ENCODE assay signal across 25 cellular contexts in genomic region chr18:48778344-48779011, GRCh38.
DNase-seq lines count a peak whose midpoint lies in the region; ATAC-seq, FAIRE-seq and TF ChIP-seq lines count a peak whose summit lies in the region.
"Had no signal": no experiment of that assay in that cellular context is flagged by ENCODE, and none has a peak within 500 bp of the region (broad histone marks: within the 10 kb centered on the region; RNA-seq: fewer than 3 reads in every experiment).

No MANE protein-coding gene starts in this region.

- H3K36me3 Mint-ChIP-seq in stimulated activated naive B cell treated with anti-CD40 and anti-IgM and Interleukin-4, amounts not matched to agents 10 μg/mL and 1 μg/mL and 100 μg/mL, for 72 hours, result peaks cover 0 to 7% of the 10 kb centered on the region in 2 donors
- no peaks in the 10 kb centered on the region for H3K36me3 Mint-ChIP-seq in T-helper 2 cell treated with Interferon-gamma antibody and Interleukin-4, amounts not matched to agents 5 μg/mL and 100 μg/mL, for 36 hours (ENCODE audit: low read depth)
- H3K36me3 Mint-ChIP-seq: naive thymus-derived CD8-positive, alpha-beta T cell had no signal

- TF ChIP-seq POLR2A in GM12892 (IDR thresholded peaks at IDR 0.05; ENCODE audit: low read depth, low read length) (no peak), right lobe of liver (IDR thresholded peaks at IDR 0.05) (no peak), testis (IDR thresholded peaks at IDR 0.05) (no peak)

- H3K36me3 ChIP-seq in right lobe of liver (no peaks in the 10 kb centered on the region), testis (ENCODE audit: low read depth, missing control alignments) (no peaks in the 10 kb centered on the region)
- H3K36me3 ChIP-seq: thyroid gland had no signal

- H3K4me1 ChIP-seq in right lobe of liver (peaks cover 0 to 82% (median 26%) of the 10 kb centered on the region in 4 donors), testis (peaks cover 58% of the 10 kb centered on the region)

- H3K4me3 Mint-ChIP-seq in stimulated activated naive B cell treated with anti-CD40 and anti-IgM and Interleukin-4, amounts not matched to agents 10 μg/mL and 1 μg/mL and 100 μg/mL, for 72 hours, result peak overlapping the region; percentile 25 to 35
- no peak overlapping the region for H3K4me3 Mint-ChIP-seq in T-helper 2 cell treated with Interferon-gamma antibody and Interleukin-4, amounts not matched to agents 5 μg/mL and 100 μg/mL, for 36 hours
- H3K4me3 Mint-ChIP-seq: activated B cell treated with CpG ODN at 0.5 μM for 24 hours; activated CD4-positive, alpha-beta memory T cell treated with anti-CD3 and anti-CD28 coated beads, Interleukin-2, amount 10 ng/mL, durations not matched to agents 7 days and 5 days; endodermal cell; naive thymus-derived CD8-positive, alpha-beta T cell had no signal

- H3K27ac ChIP-seq in right lobe of liver, result peak overlapping the region; percentile 22 to 31 (median 24)
- no peak overlapping the region for H3K27ac ChIP-seq in testis

- 69% methylated on average over 3 of the region's 13 CpGs for whole genome bisulfite sequencing in right lobe of liver (ENCODE audit: insufficient coverage, low coverage, low lambda C conversion rate, missing lambda C conversion rate)
- WGBS in testis, 2 donors, result 71 to 91% methylated on average over 11 to 13 of the region's 13 CpGs

- DNase-seq in GM12892 (ENCODE audit: insufficient read length), result no peak
- no peak for DNase-seq in right lobe of liver
- DNase-seq in stimulated activated naive B cell treated with anti-CD40 and anti-IgM and Interleukin-4, amounts not matched to agents 10 μg/mL and 1 μg/mL and 100 μg/mL, for 72 hours, result no peak
- DNase-seq in activated CD8-positive, alpha-beta memory T cell treated with anti-CD3 and anti-CD28 coated beads, Interleukin-2, amount 50 U/mL, for 48 hours, result no peak
- no peak for DNase-seq in testis
- no peak for DNase-seq in central memory CD4-positive, alpha-beta T cell
- no peak for DNase-seq in T-helper 2 cell treated with Interferon-gamma antibody and Interleukin-4, amounts not matched to agents 5 μg/mL and 100 μg/mL, for 36 hours (ENCODE audit: low spot score)
- DNase-seq: activated B cell treated with CpG ODN at 0.5 μM for 24 hours; activated CD4-positive, alpha-beta memory T cell treated with anti-CD3 and anti-CD28 coated beads, Interleukin-2, amount 10 ng/mL, durations not matched to agents 7 days and 5 days; activated naive CD4-positive, alpha-beta T cell treated with anti-CD3 and anti-CD28 coated beads, Interleukin-2, amount 50 U/mL, for 16 hours; activated T-cell treated with anti-CD3 and anti-CD28 coated beads, Interleukin-2, amount 50 U/mL, for 1 hour; aorta; DMS79; endodermal cell; head of caudate nucleus; mammary epithelial cell; naive thymus-derived CD8-positive, alpha-beta T cell; NCI-H1417 treated with DMSO at 0.1 percent for 48 hours; NCI-H2171; NCI-H774; small intestine; stimulated activated CD4-positive, alpha-beta T cell treated with anti-CD3 and anti-CD28 coated beads, Interleukin-4, amount 100 ng/mL, for 24 hours; thyroid gland had no signal

- H3K27me3 ChIP-seq in right lobe of liver (no peaks in the 10 kb centered on the region), testis (no peaks in the 10 kb centered on the region)
- H3K27me3 ChIP-seq: thyroid gland had no signal

- peak overlapping the region; percentile 53 for H3K27ac Mint-ChIP-seq in stimulated activated naive B cell treated with anti-CD40 and anti-IgM and Interleukin-4, amounts not matched to agents 10 μg/mL and 1 μg/mL and 100 μg/mL, for 72 hours
- no peak overlapping the region for H3K27ac Mint-ChIP-seq in T-helper 2 cell treated with Interferon-gamma antibody and Interleukin-4, amounts not matched to agents 5 μg/mL and 100 μg/mL, for 36 hours
- H3K27ac Mint-ChIP-seq: activated B cell treated with CpG ODN at 0.5 μM for 24 hours; activated CD4-positive, alpha-beta memory T cell treated with anti-CD3 and anti-CD28 coated beads, Interleukin-2, amount 10 ng/mL, durations not matched to agents 7 days and 5 days; endodermal cell had no signal

- ATAC-seq in HG03442 (IDR thresholded peaks at IDR 0.05; ENCODE audit: unreplicated experiment), result peak; percentile 42
- ATAC-seq in right lobe of liver, result no peak
- ATAC-seq in stimulated activated naive B cell treated with anti-CD40 and anti-IgM and Interleukin-4, amounts not matched to agents 10 μg/mL and 1 μg/mL and 100 μg/mL, for 72 hours (replicated peaks), result no peak
- ATAC-seq: naive thymus-derived CD8-positive, alpha-beta T cell had no signal

- H3K9me3 ChIP-seq in right lobe of liver, result no peaks in the 10 kb centered on the region
- H3K9me3 ChIP-seq in testis, result no peaks in the 10 kb centered on the region
- H3K9me3 ChIP-seq: thyroid gland had no signal

- FAIRE-seq in GM12892 (lab: Jason Lieb, UNC), result peak; percentile 94
- FAIRE-seq: H1, small intestine had no signal

- TF ChIP-seq CTCF in right lobe of liver (IDR thresholded peaks at IDR 0.05) (no peak), testis (IDR thresholded peaks at IDR 0.05) (no peak)

- intact Hi-C loops in right lobe of liver (cut with DNase I), result no loop called here
- intact Hi-C loops in testis (cut with DNase I; ENCODE audit: low total_unique reads), result loop anchor here (10.0 kb wide), 1 partner anchor 176 kb away; the partner anchor contains the start of gene SMAD7

- no peaks in the 10 kb centered on the region for H3K27me3 Mint-ChIP-seq in stimulated activated naive B cell treated with anti-CD40 and anti-IgM and Interleukin-4, amounts not matched to agents 10 μg/mL and 1 μg/mL and 100 μg/mL, for 72 hours
- no peaks in the 10 kb centered on the region for H3K27me3 Mint-ChIP-seq in T-helper 2 cell treated with Interferon-gamma antibody and Interleukin-4, amounts not matched to agents 5 μg/mL and 100 μg/mL, for 36 hours (ENCODE audit: low read depth)
- H3K27me3 Mint-ChIP-seq: activated B cell treated with CpG ODN at 0.5 μM for 24 hours; activated CD4-positive, alpha-beta memory T cell treated with anti-CD3 and anti-CD28 coated beads, Interleukin-2, amount 10 ng/mL, durations not matched to agents 7 days and 5 days had no signal

- H3K4me3 ChIP-seq in right lobe of liver (no peak overlapping the region), testis (no peak overlapping the region)
- H3K4me3 ChIP-seq: thyroid gland had no signal

- H3K9me3 Mint-ChIP-seq in stimulated activated naive B cell treated with anti-CD40 and anti-IgM and Interleukin-4, amounts not matched to agents 10 μg/mL and 1 μg/mL and 100 μg/mL, for 72 hours, result no peaks in the 10 kb centered on the region
- H3K9me3 Mint-ChIP-seq in T-helper 2 cell treated with Interferon-gamma antibody and Interleukin-4, amounts not matched to agents 5 μg/mL and 100 μg/mL, for 36 hours, result no peaks in the 10 kb centered on the region
- H3K9me3 Mint-ChIP-seq: activated B cell treated with CpG ODN at 0.5 μM for 24 hours; activated CD4-positive, alpha-beta memory T cell treated with anti-CD3 and anti-CD28 coated beads, Interleukin-2, amount 10 ng/mL, durations not matched to agents 7 days and 5 days; endodermal cell; naive thymus-derived CD8-positive, alpha-beta T cell had no signal

- H3K4me1 Mint-ChIP-seq in stimulated activated naive B cell treated with anti-CD40 and anti-IgM and Interleukin-4, amounts not matched to agents 10 μg/mL and 1 μg/mL and 100 μg/mL, for 72 hours, result peaks cover 49 to 70% of the 10 kb centered on the region in 2 donors
- H3K4me1 Mint-ChIP-seq in T-helper 2 cell treated with Interferon-gamma antibody and Interleukin-4, amounts not matched to agents 5 μg/mL and 100 μg/mL, for 36 hours (ENCODE audit: low read depth), result peaks cover 3% of the 10 kb centered on the region

Comparison
In these comparisons a context has a peak if more than half of its experiments do, and no peak if none do; other contexts are left out.
1. H3K27ac ChIP-seq: peak in right lobe of liver (3 of 3); none in testis (0 of 2).